In the genomic region with DNA sequence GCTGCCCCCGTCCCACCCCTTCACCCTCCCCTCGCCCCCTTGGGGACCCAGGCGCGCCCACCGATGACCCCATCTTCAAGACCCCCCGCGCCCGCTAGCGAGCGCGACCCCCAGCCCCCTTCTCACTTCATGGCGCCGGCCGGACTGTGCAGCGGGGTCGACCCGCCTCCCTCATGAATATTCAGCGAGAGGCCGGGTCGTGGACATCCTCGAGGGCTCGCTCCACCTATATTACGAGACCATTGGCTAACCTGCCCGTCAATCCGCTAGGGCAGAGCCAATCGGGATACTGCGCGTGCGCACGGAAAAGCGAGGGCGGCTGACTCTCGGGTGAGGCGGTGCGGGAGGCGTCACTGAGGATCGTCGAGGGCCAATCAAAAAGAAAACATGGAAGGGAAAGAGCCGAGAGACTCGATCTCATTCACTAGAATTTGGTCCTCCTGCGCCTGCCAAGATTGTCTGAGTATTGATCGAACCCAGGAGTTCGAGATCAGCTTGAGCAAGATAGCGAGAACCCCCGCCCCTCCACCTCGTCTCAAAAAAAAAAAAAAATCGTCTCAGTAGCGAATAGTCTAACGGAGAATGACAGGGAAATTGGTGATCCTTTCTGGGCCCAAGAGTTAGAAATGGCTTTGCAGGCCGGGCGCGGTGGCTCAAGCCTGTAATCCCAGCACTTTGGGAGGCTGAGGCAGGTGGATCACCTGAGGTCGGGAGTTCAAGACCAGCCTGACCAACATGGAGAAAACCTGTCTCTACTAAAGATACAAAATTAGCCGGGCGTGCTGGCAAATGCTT, we compare ENCODE assay signal across 8 cellular contexts. TPM values are rescaled to one million over a fixed set of nuclear protein-coding genes. Genes with fewer than 3 reads are reported as not detected.
DNase-seq lines count a peak whose midpoint lies in the region; ATAC-seq and TF ChIP-seq lines count a peak whose summit lies in the region.

ERCC2 (minus strand) TSS at position 164 of the 795 bp plus-strand sequence; CDS start at position 131, 33 bp downstream.

- H3K36me3 Mint-ChIP-seq in CD8-positive, alpha-beta T cell: peaks cover 4% of the 10 kb centered on the region

- peak; percentile 99 to 100 (median 100) for DNase-seq in CD8-positive, alpha-beta T cell
- peak; percentile 97 for DNase-seq in HS-5 (ENCODE audit: low read depth)
- DNase-seq in NK-92 treated with Interleukin-12 subunit alpha and Interleukin-12 subunit beta, amount 100 ng/mL, for 24 hours (lab: John Stamatoyannopoulos, UW): peak; percentile 96
- DNase-seq in activated CD8-positive, alpha-beta memory T cell treated with anti-CD3 and anti-CD28 coated beads for 24 hours: peak; percentile 100
- peak; percentile 99 to 100 (median 99) for DNase-seq in effector memory CD4-positive, alpha-beta T cell
- peak; percentile 99 for DNase-seq in lung microvascular endothelial cell (ENCODE audit: low read depth in 2 of 2)
- DNase-seq in stimulated activated CD4-positive, alpha-beta T cell treated with anti-CD3 and anti-CD28 coated beads, TNF-alpha, amount 100 ng/mL, for 48 hours (ENCODE audit: low read depth in 3 of 3): peak; percentile 99 to 100 (median 99)

- peaks cover 7% of the 10 kb centered on the region for H3K4me1 ChIP-seq in CD8-positive, alpha-beta T cell (ENCODE audit: insufficient read depth, low read length)
- peaks cover 5% of the 10 kb centered on the region for H3K4me1 ChIP-seq in effector memory CD4-positive, alpha-beta T cell (ENCODE audit: control insufficient read depth, insufficient read depth, low read length, poor library complexity, severe bottlenecking)

- H3K9me3 ChIP-seq in CD8-positive, alpha-beta T cell (ENCODE audit: low read length): no peaks in the 10 kb centered on the region
- no peaks in the 10 kb centered on the region for H3K9me3 ChIP-seq in effector memory CD4-positive, alpha-beta T cell (ENCODE audit: control insufficient read depth, low read length)

- H3K4me1 Mint-ChIP-seq in CD8-positive, alpha-beta T cell (ENCODE audit: low read depth): peaks cover 14% of the 10 kb centered on the region

- H3K36me3 ChIP-seq in CD8-positive, alpha-beta T cell (ENCODE audit: insufficient read depth, low read length): no peaks in the 10 kb centered on the region
- no peaks in the 10 kb centered on the region for H3K36me3 ChIP-seq in effector memory CD4-positive, alpha-beta T cell (ENCODE audit: control insufficient read depth, insufficient read depth, low read length)

- ATAC-seq in CD8-positive, alpha-beta T cell: peak; percentile 99
- peak; percentile 94 for ATAC-seq in GM19467 (IDR thresholded peaks at IDR 0.05; ENCODE audit: unreplicated experiment)

- H3K9me3 Mint-ChIP-seq in CD8-positive, alpha-beta T cell: no peaks in the 10 kb centered on the region

- peak within 1 kb of the TSS; percentile 95 for H3K4me3 Mint-ChIP-seq in CD8-positive, alpha-beta T cell

- H3K27ac ChIP-seq in CD8-positive, alpha-beta T cell (ENCODE audit: low read depth, low read length): peak within 1 kb of the TSS; percentile 54
- H3K27ac ChIP-seq in effector memory CD4-positive, alpha-beta T cell (ENCODE audit: insufficient read depth, low read length, poor library complexity, severe bottlenecking): peak within 1 kb of the TSS; percentile 59

- CTCF ChIA-PET in CD8-positive, alpha-beta T cell (lab: Charles Lee): no interaction called here

- peak within 1 kb of the TSS; percentile 99 for H3K27ac Mint-ChIP-seq in CD8-positive, alpha-beta T cell

- H3K27me3 ChIP-seq in CD8-positive, alpha-beta T cell (ENCODE audit: insufficient read depth, low read length): no peaks in the 10 kb centered on the region
- H3K27me3 ChIP-seq in effector memory CD4-positive, alpha-beta T cell (replicated peaks; ENCODE audit: control insufficient read depth, insufficient read depth, low read length, poor library complexity, severe bottlenecking): no peaks in the 10 kb centered on the region

- H3K27me3 Mint-ChIP-seq in CD8-positive, alpha-beta T cell (ENCODE audit: low read depth): no peaks in the 10 kb centered on the region

- POLR2A ChIA-PET in CD8-positive, alpha-beta T cell (lab: Charles Lee): interaction anchor here (0.7 to 1.0 kb wide), 2 partner anchors 69 to 1229 kb away, joined by 3 to 4 read pairs; no protein-coding TSS in a partner anchor

- intact Hi-C loops in CD8-positive, alpha-beta T cell (cut with DNase I, micrococcal nuclease): loop anchor here (1.0 to 10.0 kb wide), 10 partner anchors 30 to 976 kb away; partner anchors contain the start of genes CCDC61 (in 1 of the 2), ERCC1 (in 1 of the 2), KLC3 (in 1 of the 2) and POLR1G (in 1 of the 2)

- no peak for TF ChIP-seq CTCF in CD8-positive, alpha-beta T cell (IDR thresholded peaks at IDR 0.05)

- peak within 1 kb of the TSS; percentile 84 for H3K4me3 ChIP-seq in CD8-positive, alpha-beta T cell (ENCODE audit: low read depth, low read length)
- peak within 1 kb of the TSS; percentile 82 for H3K4me3 ChIP-seq in effector memory CD4-positive, alpha-beta T cell (ENCODE audit: insufficient read depth, low read depth, low read length, poor library complexity, severe bottlenecking)

RNA-seq across cellular contexts. Expression of gene ERCC2, which starts in this region (rescaled TPM):
- total RNA-seq in CD8-positive, alpha-beta T cell: 10 to 100 TPM in 1 of 2 experiments, 1 to 10 TPM in 1; 9.1 to 11.8 TPM
- 13.9 and 19.4 TPM in 2 replicates for total RNA-seq in lung microvascular endothelial cell

Comparison
In these comparisons a context has a peak if more than half of its experiments do, and no peak if none do; other contexts are left out.
1. Peak in every context shown above with its lines: DNase-seq, ATAC-seq, H3K4me3 ChIP-seq and H3K27ac ChIP-seq.